31 cellular contexts compared by ENCODE assay signal in genomic region chr16:20957153-20957552, GRCh38.
"Had no signal": no experiment of that assay in that cellular context is flagged by ENCODE, and none has a peak within 500 bp of the region (broad histone marks: within the 10 kb centered on the region; RNA-seq: fewer than 3 reads in every experiment).

No MANE protein-coding gene starts in this region.

- H3K4me1 ChIP-seq: psoas muscle, right lobe of liver, sigmoid colon, stomach, thyroid gland, tibial nerve, upper lobe of left lung, vagina had no signal

- ATAC-seq: naive thymus-derived CD4-positive, alpha-beta T cell; natural killer cell; psoas muscle; right cardiac atrium; right lobe of liver; stimulated activated effector memory CD8-positive, alpha-beta T cell treated with anti-CD3 and anti-CD28 coated beads, Interleukin-12 subunit alpha, Interleukin-12 subunit beta, amount 100 ng/mL, for 72 hours; stimulated activated naive B cell treated with anti-CD40 and anti-IgM and Interleukin-4, amounts not matched to agents 10 μg/mL and 1 μg/mL and 100 μg/mL, for 72 hours had no signal

- H3K4me3 ChIP-seq: ovary, psoas muscle, right lobe of liver, sigmoid colon, stomach, thoracic aorta, thyroid gland, tibial nerve, upper lobe of left lung, vagina had no signal

- DNase-seq: naive thymus-derived CD4-positive, alpha-beta T cell; natural killer cell; nucleus accumbens; ovary; posterior cingulate gyrus; psoas muscle; right cardiac atrium; right lobe of liver; sigmoid colon; small intestine; stimulated activated CD4-positive, alpha-beta T cell treated with anti-CD3 and anti-CD28 coated beads, Interleukin-15, amount 100 ng/mL, for 24 hours; stimulated activated CD4-positive, alpha-beta T cell treated with anti-CD3 and anti-CD28 coated beads, Interleukin-2, amount 100 ng/mL, for 24 hours; stimulated activated CD4-positive, alpha-beta T cell treated with anti-CD3 and anti-CD28 coated beads, Interleukin-2, amount 100 ng/mL, for 48 hours; stimulated activated CD4-positive, alpha-beta T cell treated with anti-CD3 and anti-CD28 coated beads, Interleukin-4, amount 100 ng/mL, for 24 hours; stimulated activated naive B cell treated with anti-CD40 and anti-IgM and Interleukin-4, amounts not matched to agents 10 μg/mL and 1 μg/mL and 100 μg/mL, for 72 hours; stimulated activated naive CD4-positive, alpha-beta T cell treated with Interleukin-2 at 50 U/mL for 16 hours; stomach; thyroid gland; trophoblast cell; upper lobe of left lung had no signal

- H3K27ac Mint-ChIP-seq: naive thymus-derived CD4-positive, alpha-beta T cell; natural killer cell; progenitor cell of endocrine pancreas; stimulated activated effector memory CD8-positive, alpha-beta T cell treated with anti-CD3 and anti-CD28 coated beads, Interleukin-12 subunit alpha, Interleukin-12 subunit beta, amount 100 ng/mL, for 72 hours; stimulated activated naive B cell treated with anti-CD40 and anti-IgM and Interleukin-4, amounts not matched to agents 10 μg/mL and 1 μg/mL and 100 μg/mL, for 72 hours; stimulated activated naive CD8-positive, alpha-beta T cell treated with anti-CD3 and anti-CD28 coated beads, Interleukin-15, Interleukin-2, amounts not matched to agents 100 ng/mL and 50 ng/mL, for 24 hours had no signal

- H3K27me3 ChIP-seq: neutrophil, right lobe of liver, sigmoid colon, stomach, thyroid gland, tibial nerve, upper lobe of left lung, vagina had no signal

- H3K4me3 Mint-ChIP-seq: naive thymus-derived CD4-positive, alpha-beta T cell; natural killer cell; nephron; neural crest cell; stimulated activated effector memory CD8-positive, alpha-beta T cell treated with anti-CD3 and anti-CD28 coated beads, Interleukin-12 subunit alpha, Interleukin-12 subunit beta, amount 100 ng/mL, for 72 hours; stimulated activated naive B cell treated with anti-CD40 and anti-IgM and Interleukin-4, amounts not matched to agents 10 μg/mL and 1 μg/mL and 100 μg/mL, for 72 hours; stimulated activated naive CD8-positive, alpha-beta T cell treated with anti-CD3 and anti-CD28 coated beads, Interleukin-15, Interleukin-2, amounts not matched to agents 100 ng/mL and 50 ng/mL, for 24 hours had no signal

- H3K36me3 Mint-ChIP-seq: naive thymus-derived CD4-positive, alpha-beta T cell; natural killer cell; stimulated activated effector memory CD8-positive, alpha-beta T cell treated with anti-CD3 and anti-CD28 coated beads, Interleukin-12 subunit alpha, Interleukin-12 subunit beta, amount 100 ng/mL, for 72 hours; stimulated activated naive B cell treated with anti-CD40 and anti-IgM and Interleukin-4, amounts not matched to agents 10 μg/mL and 1 μg/mL and 100 μg/mL, for 72 hours had no signal

- H3K36me3 ChIP-seq: neutrophil, ovary, right lobe of liver, sigmoid colon, stomach, thoracic aorta, thyroid gland, tibial nerve, upper lobe of left lung, vagina had no signal

- H2AFZ ChIP-seq: parathyroid adenoma had no signal

- H3K4me1 Mint-ChIP-seq: naive thymus-derived CD4-positive, alpha-beta T cell; natural killer cell; nephron; neural crest cell; stimulated activated effector memory CD8-positive, alpha-beta T cell treated with anti-CD3 and anti-CD28 coated beads, Interleukin-12 subunit alpha, Interleukin-12 subunit beta, amount 100 ng/mL, for 72 hours had no signal

- H3K9me3 Mint-ChIP-seq: naive thymus-derived CD4-positive, alpha-beta T cell; natural killer cell; nephron; neural crest cell; stimulated activated effector memory CD8-positive, alpha-beta T cell treated with anti-CD3 and anti-CD28 coated beads, Interleukin-12 subunit alpha, Interleukin-12 subunit beta, amount 100 ng/mL, for 72 hours; stimulated activated naive B cell treated with anti-CD40 and anti-IgM and Interleukin-4, amounts not matched to agents 10 μg/mL and 1 μg/mL and 100 μg/mL, for 72 hours had no signal

- H3K9ac ChIP-seq: parathyroid adenoma had no signal

- H3K27me3 Mint-ChIP-seq: progenitor cell of endocrine pancreas; stimulated activated naive B cell treated with anti-CD40 and anti-IgM and Interleukin-4, amounts not matched to agents 10 μg/mL and 1 μg/mL and 100 μg/mL, for 72 hours; stimulated activated naive CD8-positive, alpha-beta T cell treated with anti-CD3 and anti-CD28 coated beads, Interleukin-15, Interleukin-2, amounts not matched to agents 100 ng/mL and 50 ng/mL, for 24 hours had no signal

- H3K27ac ChIP-seq: neutrophil, ovary, parathyroid adenoma, psoas muscle, right lobe of liver, sigmoid colon, stomach, thoracic aorta, thyroid gland, tibial nerve, upper lobe of left lung, vagina had no signal

- H3K79me2 ChIP-seq: parathyroid adenoma had no signal

- H3K9me3 ChIP-seq: neutrophil, ovary, psoas muscle, right lobe of liver, sigmoid colon, stomach, thoracic aorta, thyroid gland, tibial nerve, upper lobe of left lung, vagina had no signal

- FAIRE-seq: small intestine, urothelium cell line had no signal
